In genomic region chr1:97904528-97904927, GRCh38 we compare ENCODE assay signal across 11 cellular contexts. TPM values are rescaled to one million over a fixed set of nuclear protein-coding genes. Genes with fewer than 3 reads are reported as not detected.
DNase-seq lines count a peak whose midpoint lies in the region; ATAC-seq, FAIRE-seq and TF ChIP-seq lines count a peak whose summit lies in the region.
"Had no signal": no experiment of that assay in that cellular context is flagged by ENCODE, and none has a peak within 500 bp of the region (broad histone marks: within the 10 kb centered on the region; RNA-seq: fewer than 3 reads in every experiment).

No MANE protein-coding gene starts in this region.

- H3K9me3 Mint-ChIP-seq in astrocyte (ENCODE audit: unreplicated experiment) = no peaks in the 10 kb centered on the region
- H3K9me3 Mint-ChIP-seq: effector memory CD8-positive, alpha-beta T cell had no signal

- CTCF ChIA-PET in HEK293T (lab: Yijun Ruan, JAX) = no interaction called here

- H3K27me3 ChIP-seq in GM23248 (replicated peaks; ENCODE audit: insufficient read depth) (no peaks in the 10 kb centered on the region), astrocyte (ENCODE audit: insufficient read depth, low read length) (no peaks in the 10 kb centered on the region)

- POLR2A ChIA-PET in HEK293T (lab: Yijun Ruan, JAX) = no interaction called here

- H3K27ac Mint-ChIP-seq in astrocyte (ENCODE audit: unreplicated experiment) = no peak overlapping the region
- H3K27ac Mint-ChIP-seq: activated CD8-positive, alpha-beta T cell treated with anti-CD3 and anti-CD28 coated beads, Interleukin-2, amount 10 ng/mL, durations not matched to agents 7 days and 5 days; effector memory CD8-positive, alpha-beta T cell had no signal

- peak; percentile 88 for DNase-seq in CD1c-positive myeloid dendritic cell (ENCODE audit: extremely low spot score)
- peak; percentile 74 for DNase-seq in GM23248
- DNase-seq in astrocyte (ENCODE audit: low read depth) = peak; percentile 51
- DNase-seq in medulla oblongata (ENCODE audit: extremely low spot score) = peak; percentile 17
- no peak for DNase-seq in HEK293T (ENCODE audit: extremely low spot score)
- DNase-seq in G401 (ENCODE audit: low spot score) = no peak
- DNase-seq: activated CD8-positive, alpha-beta T cell treated with anti-CD3 and anti-CD28 coated beads, Interleukin-2, amount 10 ng/mL, durations not matched to agents 7 days and 5 days; DMS79 treated with DMSO at 0.1 percent for 48 hours; effector memory CD8-positive, alpha-beta T cell; MM.1S had no signal

- in situ Hi-C loops in GM23248 (cut with MboI) (no loop called here), G401 (cut with HindIII; ENCODE audit: low sequenced_read_pairs) (no loop called here)

- ATAC-seq in GM18907 (IDR thresholded peaks at IDR 0.05; ENCODE audit: unreplicated experiment) = no peak
- ATAC-seq: activated CD8-positive, alpha-beta T cell treated with anti-CD3 and anti-CD28 coated beads, Interleukin-2, amount 10 ng/mL, durations not matched to agents 7 days and 5 days; effector memory CD8-positive, alpha-beta T cell had no signal

- no peaks in the 10 kb centered on the region for H3K9me2 ChIP-seq in GM23248 (ENCODE audit: insufficient read depth)

- H3K4me3 ChIP-seq in GM23248 (peak overlapping the region; percentile 21), astrocyte (ENCODE audit: insufficient read depth, low read depth, low read length) (no peak overlapping the region)

- peak; percentile 78 for FAIRE-seq in astrocyte (lab: Jason Lieb, UNC)

- no peaks in the 10 kb centered on the region for H3K36me3 Mint-ChIP-seq in astrocyte (ENCODE audit: low read depth, unreplicated experiment)

- peaks cover 62% of the 10 kb centered on the region for H3F3A ChIP-seq in GM23248 (ENCODE audit: insufficient read depth)

- TF ChIP-seq CTCF in astrocyte (IDR thresholded peaks at IDR 0.05; ENCODE audit: insufficient read depth, low read depth, low read length) = no peak

- H3K27ac ChIP-seq in GM23248 (peak overlapping the region; percentile 62), astrocyte (ENCODE audit: low read depth, low read length) (peak overlapping the region; percentile 1)

- H3K36me3 ChIP-seq in GM23248 (ENCODE audit: low read depth) = no peaks in the 10 kb centered on the region
- H3K36me3 ChIP-seq in astrocyte (ENCODE audit: insufficient read depth, low read length) = no peaks in the 10 kb centered on the region

- H3K9ac ChIP-seq in GM23248 (peak overlapping the region; percentile 7; the same call in 1 of the 2 replicates), astrocyte (ENCODE audit: low read length) (no peak overlapping the region)

- H3K4me3 Mint-ChIP-seq in astrocyte (ENCODE audit: unreplicated experiment) = no peak overlapping the region
- H3K4me3 Mint-ChIP-seq: activated CD8-positive, alpha-beta T cell treated with anti-CD3 and anti-CD28 coated beads, Interleukin-2, amount 10 ng/mL, durations not matched to agents 7 days and 5 days; effector memory CD8-positive, alpha-beta T cell had no signal

- peaks cover 78% of the 10 kb centered on the region for H3K4me1 ChIP-seq in GM23248 (ENCODE audit: insufficient read depth)
- peaks cover 25% of the 10 kb centered on the region for H3K4me1 ChIP-seq in astrocyte (ENCODE audit: insufficient read depth, low read length)

- no peaks in the 10 kb centered on the region for H3K27me3 Mint-ChIP-seq in astrocyte (ENCODE audit: low read depth, unreplicated experiment)
- H3K27me3 Mint-ChIP-seq: effector memory CD8-positive, alpha-beta T cell had no signal

- H3K4me2 ChIP-seq in GM23248 (ENCODE audit: unreplicated experiment) (peak overlapping the region; percentile 89), astrocyte (ENCODE audit: low read length) (no peak overlapping the region)

- H2AFZ ChIP-seq in GM23248 (no peak overlapping the region), astrocyte (ENCODE audit: low read depth, low read length) (no peak overlapping the region)

- H4K20me1 ChIP-seq in GM23248 (ENCODE audit: insufficient read depth) (no peaks in the 10 kb centered on the region), astrocyte (ENCODE audit: insufficient read depth, low read length) (no peaks in the 10 kb centered on the region)

- H3K9me3 ChIP-seq in GM23248 (ENCODE audit: low read depth) (no peaks in the 10 kb centered on the region), astrocyte (ENCODE audit: insufficient read depth, low read depth, low read length) (no peaks in the 10 kb centered on the region)

- H3K79me2 ChIP-seq in GM23248 (ENCODE audit: insufficient read depth) (peaks cover 80% of the 10 kb centered on the region), astrocyte (ENCODE audit: insufficient read depth, low read length) (peaks cover 29% of the 10 kb centered on the region)

- H3K4me1 Mint-ChIP-seq in astrocyte (ENCODE audit: low read depth, unreplicated experiment) = peaks cover 23% of the 10 kb centered on the region

TF ChIP-seq in HEK293T, 16 proteins besides CTCF, POLR2A, EP300 and RAD21:
- TF ChIP-seq CTBP1 (IDR thresholded peaks at IDR 0.05; ENCODE audit: borderline replicate concordance) (no peak), NFRKB (IDR thresholded peaks at IDR 0.05) (no peak), LEF1 (IDR thresholded peaks at IDR 0.05; ENCODE audit: borderline replicate concordance) (no peak), TARDBP (IDR thresholded peaks at IDR 0.05) (no peak), ARNT (IDR thresholded peaks at IDR 0.05) (no peak), SUZ12 (IDR thresholded peaks at IDR 0.05) (no peak), PKNOX1 (IDR thresholded peaks at IDR 0.05) (no peak)

RNA-seq across cellular contexts. Expression of gene DPYD, which starts 16.3 kb away (rescaled TPM):
- 70.7 and 75.5 TPM in 2 replicates for total RNA-seq in GM23248 (2014; rRNA removed; shearing (Covaris generic))
- 38.4 and 38.6 TPM in 2 replicates for polyA plus RNA-seq in GM23248 (2016; fragmentation: Nextera tagmentation; extraction: Ambion mirVana)
- 7.5 and 8.8 TPM in 2 replicates for total RNA-seq in astrocyte
- not detected in 2 replicates for total RNA-seq in G401 (2014; rRNA removed; shearing (Covaris generic))

Comparison
In these comparisons a context has a peak if more than half of its experiments do, and no peak if none do; other contexts are left out.
1. DNase-seq: peak in CD1c-positive myeloid dendritic cell (single experiment), GM23248 (single experiment), astrocyte (single experiment) and medulla oblongata (single experiment); none in HEK293T (single experiment) and G401 (single experiment).